ENCODE assay signal across 8 cellular contexts in the genomic region with DNA sequence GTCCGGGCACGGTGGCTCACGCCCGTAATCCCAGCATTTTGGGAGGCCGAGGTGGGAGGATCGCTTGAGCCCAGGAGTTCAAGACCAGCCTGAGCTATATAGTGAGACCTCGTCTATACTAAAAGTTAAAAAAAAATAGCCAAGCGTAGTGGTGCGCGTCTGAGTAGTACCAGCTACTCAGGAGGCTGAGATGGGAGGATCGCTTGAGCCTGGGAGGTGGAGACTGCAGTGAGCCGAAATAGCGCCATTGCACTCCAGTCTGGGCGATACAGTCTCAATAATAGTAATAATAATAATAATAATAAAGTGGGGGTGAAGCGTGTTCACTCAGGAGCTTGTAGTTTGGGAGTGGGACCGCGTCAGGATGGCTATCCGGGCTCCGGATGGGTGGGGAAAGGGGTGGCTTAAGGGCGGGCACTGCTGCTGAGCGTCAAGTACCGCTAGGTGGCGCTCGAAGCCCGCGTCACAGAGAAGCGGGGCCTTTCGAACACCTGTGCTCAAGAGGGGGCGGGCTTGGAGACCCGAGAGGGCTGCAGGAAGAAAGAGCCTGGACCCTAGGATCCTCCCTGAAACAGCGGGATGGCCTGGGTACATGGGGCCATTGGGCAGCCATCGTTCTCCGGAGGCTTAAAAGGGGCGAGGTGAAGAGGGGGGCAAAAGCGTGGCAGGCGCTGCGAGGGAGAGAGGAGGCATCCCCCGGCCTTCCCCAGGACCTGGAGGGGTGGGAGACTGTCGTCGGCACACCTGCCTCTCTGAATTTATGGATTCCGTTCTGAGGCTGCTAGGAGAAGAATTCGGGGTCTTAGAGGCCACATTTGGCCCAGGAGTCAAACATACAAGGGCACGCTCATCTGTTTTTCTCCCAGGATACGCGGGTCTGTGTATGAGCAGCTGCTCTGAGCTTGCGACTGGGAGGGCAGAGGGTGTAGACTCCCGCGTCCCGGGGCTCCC. TPM values are rescaled to one million over a fixed set of nuclear protein-coding genes. Genes with fewer than 3 reads are reported as not detected.
A peak's percentile ranks its signal among the peaks of the same experiment; 100 is the strongest.
DNase-seq lines count a peak whose midpoint lies in the region; ATAC-seq, FAIRE-seq and TF ChIP-seq lines count a peak whose summit lies in the region.

No MANE protein-coding gene starts in this region.

- H3K4me3 Mint-ChIP-seq in activated T-helper 17 cell treated with anti-CD3 and anti-CD28 coated beads, Interleukin-2, amount 50 U/mL, for 72 hours: peak overlapping the region; percentile 62

- peak in 48 of 76 experiments; percentile 7 to 60 (median 31) for DNase-seq in HUDEP-2 (lab: John Stamatoyannopoulos, UW; ENCODE audit: unreplicated experiment in 76 of 76)
- DNase-seq in RPMI8226: peak; percentile 74
- DNase-seq in foreskin fibroblast: peak in 1 of 2 donors; percentile 69
- peak; percentile 12 for DNase-seq in pons (ENCODE audit: low spot score)
- peak; percentile 84 for DNase-seq in urothelium cell line (ENCODE audit: low spot score)

- no peak overlapping the region for H3K4me3 ChIP-seq in foreskin fibroblast (ENCODE audit: low read depth in 1 of 2, low read length in 2 of 2)

- no peaks in the 10 kb centered on the region for H3K36me3 Mint-ChIP-seq in activated T-helper 17 cell treated with anti-CD3 and anti-CD28 coated beads, Interleukin-2, amount 50 U/mL, for 72 hours (ENCODE audit: low read depth)

- H3K27ac Mint-ChIP-seq in activated T-helper 17 cell treated with anti-CD3 and anti-CD28 coated beads, Interleukin-2, amount 50 U/mL, for 72 hours: no peak overlapping the region

- peak; percentile 84 for ATAC-seq in activated T-helper 17 cell treated with anti-CD3 and anti-CD28 coated beads, Interleukin-2, amount 50 U/mL, for 72 hours (replicated peaks)
- ATAC-seq in GM21528 (IDR thresholded peaks at IDR 0.05; ENCODE audit: low FRiP score, unreplicated experiment): no peak

- H3K4me1 Mint-ChIP-seq in activated T-helper 17 cell treated with anti-CD3 and anti-CD28 coated beads, Interleukin-2, amount 50 U/mL, for 72 hours: peaks cover 5% of the 10 kb centered on the region

- TF ChIP-seq CTCF in foreskin fibroblast (IDR thresholded peaks at IDR 0.05; ENCODE audit: low read depth, low read length): peak; percentile 86

- no peaks in the 10 kb centered on the region for H3K9me3 Mint-ChIP-seq in activated T-helper 17 cell treated with anti-CD3 and anti-CD28 coated beads, Interleukin-2, amount 50 U/mL, for 72 hours

- peaks cover 61% of the 10 kb centered on the region for H3K27me3 Mint-ChIP-seq in activated T-helper 17 cell treated with anti-CD3 and anti-CD28 coated beads, Interleukin-2, amount 50 U/mL, for 72 hours

- peak; percentile 74 for FAIRE-seq in G401.6 (lab: Jason Lieb, UNC)
- no peak for FAIRE-seq in urothelium cell line (lab: Jason Lieb, UNC)

RNA-seq across cellular contexts. Expression of gene LBX1, which starts 14.5 kb away (rescaled TPM):
- not detected for total RNA-seq in activated T-helper 17 cell treated with anti-CD3 and anti-CD28 coated beads, Interleukin-2, amount 50 U/mL, for 72 hours
